16 cellular contexts compared by ENCODE assay signal in genomic region chr1:221072214-221072613, GRCh38.
"Had no signal": no experiment of that assay in that cellular context is flagged by ENCODE, and none has a peak within 500 bp of the region (broad histone marks: within the 10 kb centered on the region; RNA-seq: fewer than 3 reads in every experiment).

No MANE protein-coding gene starts in this region.

- H3K36me3 ChIP-seq: sigmoid colon had no signal

- DNase-seq: dermis blood vessel endothelial cell; erythroblast; foreskin keratinocyte; head of caudate nucleus; hippocampal formation; mammary epithelial cell; mucosa of descending colon; natural killer cell; posterior cingulate gyrus; sigmoid colon; stimulated activated CD4-positive, alpha-beta T cell treated with anti-CD3 and anti-CD28 coated beads, Interleukin-2, amount 100 ng/mL, for 24 hours; stimulated activated CD4-positive, alpha-beta T cell treated with anti-CD3 and anti-CD28 coated beads, Interleukin-4, amount 100 ng/mL, for 4 hours; stimulated activated naive CD4-positive, alpha-beta T cell treated with Interleukin-2 at 50 U/mL for 16 hours; trophoblast cell had no signal

- H3K9me3 Mint-ChIP-seq: natural killer cell had no signal

- H3K9me3 ChIP-seq: mucosa of descending colon, sigmoid colon had no signal

- H3K27ac Mint-ChIP-seq: natural killer cell had no signal

- H3K4me3 ChIP-seq: mucosa of descending colon, sigmoid colon, skin epidermis had no signal

- H3K4me1 ChIP-seq: foreskin keratinocyte, sigmoid colon had no signal

- H3K27me3 ChIP-seq: foreskin keratinocyte, sigmoid colon had no signal

- H3K4me3 Mint-ChIP-seq: natural killer cell, neural crest cell had no signal

- ATAC-seq: foreskin keratinocyte, mucosa of descending colon, natural killer cell had no signal

- H3K27ac ChIP-seq: foreskin keratinocyte, sigmoid colon had no signal

- H3K4me1 Mint-ChIP-seq: natural killer cell, neural crest cell had no signal
